Comparison of ENCODE assay signal across 29 cellular contexts in the genomic region with DNA sequence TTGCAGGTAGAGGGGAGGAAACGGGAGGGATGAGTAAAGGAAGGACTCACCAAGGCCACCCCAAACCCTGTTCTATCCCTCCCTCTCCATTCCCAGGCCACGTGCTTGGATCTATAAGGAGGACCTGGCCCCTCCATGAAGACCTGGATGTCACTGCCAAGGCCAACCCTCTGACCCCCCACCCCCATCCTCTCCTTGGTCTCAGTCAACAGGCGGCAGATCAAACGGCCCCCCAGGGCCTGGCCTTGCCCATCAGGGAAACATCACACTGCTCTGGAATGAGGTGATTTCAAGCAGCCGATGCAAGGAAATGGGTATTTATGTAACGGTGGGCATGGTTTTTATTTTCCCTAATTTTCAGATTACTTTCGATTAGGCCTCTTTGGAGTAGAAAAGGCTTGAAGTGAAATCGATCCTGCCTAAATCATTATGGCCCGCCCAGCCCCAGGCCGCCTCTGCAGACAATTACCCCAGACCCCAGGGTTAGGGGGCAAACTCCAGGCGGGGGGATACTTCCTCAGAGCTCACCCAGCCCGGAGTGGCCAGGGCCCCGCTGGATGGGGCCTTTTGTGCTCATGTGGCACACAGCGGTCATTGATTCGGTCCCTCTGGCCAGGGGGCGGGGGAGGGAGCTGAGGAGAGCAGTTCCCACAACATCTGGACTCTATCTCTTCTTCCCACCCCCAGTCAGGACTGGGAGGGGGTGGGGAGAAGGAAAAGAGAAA.
"Had no signal": no experiment of that assay in that cellular context is flagged by ENCODE, and none has a peak within 500 bp of the region (broad histone marks: within the 10 kb centered on the region; RNA-seq: fewer than 3 reads in every experiment).

No MANE protein-coding gene starts in this region.

- H3K27ac ChIP-seq: epithelial cell of prostate, left lung, neutrophil, ovary, psoas muscle, testis, transverse colon had no signal

- H3K4me3 Mint-ChIP-seq: activated CD4-positive, alpha-beta T cell treated with anti-CD3 and anti-CD28 coated beads, Interleukin-2, amount 10 ng/mL, durations not matched to agents 7 days and 5 days; activated CD8-positive, alpha-beta T cell treated with anti-CD3 and anti-CD28 coated beads for 36 hours; activated naive CD4-positive, alpha-beta T cell treated with anti-CD3 and anti-CD28 coated beads, Interleukin-2, amount 50 U/mL, for 24 hours; activated naive CD8-positive, alpha-beta T cell treated with anti-CD3 and anti-CD28 coated beads, Interleukin-2, amount 50 U/mL, for 24 hours; activated T-helper 1 cell treated with anti-CD3 and anti-CD28 coated beads, Interleukin-12 subunit alpha, Interleukin-12 subunit beta, Interleukin-2, Interleukin-4 antibody, amounts not matched to agents 30 ng/mL and 10 ng/mL and 1 ng/mL, durations not matched to agents 14 hours and 24 hours and 36 hours; nephron; WTC11 had no signal

- H3K9me3 Mint-ChIP-seq: activated T-helper 1 cell treated with anti-CD3 and anti-CD28 coated beads, Interleukin-12 subunit alpha, Interleukin-12 subunit beta, Interleukin-2, Interleukin-4 antibody, amounts not matched to agents 30 ng/mL and 10 ng/mL and 1 ng/mL, durations not matched to agents 14 hours and 24 hours and 36 hours had no signal

- H3K9me3 ChIP-seq: mucosa of descending colon, neutrophil, ovary, testis, transverse colon had no signal

- H3K4me1 ChIP-seq: left lung, psoas muscle, testis, transverse colon had no signal

- H3K27ac Mint-ChIP-seq: activated CD4-positive, alpha-beta T cell treated with anti-CD3 and anti-CD28 coated beads, Interleukin-2, amount 10 ng/mL, durations not matched to agents 7 days and 5 days; activated CD8-positive, alpha-beta T cell treated with anti-CD3 and anti-CD28 coated beads for 36 hours; activated naive CD4-positive, alpha-beta T cell treated with anti-CD3 and anti-CD28 coated beads, Interleukin-2, amount 50 U/mL, for 24 hours; activated naive CD8-positive, alpha-beta T cell treated with anti-CD3 and anti-CD28 coated beads, Interleukin-2, amount 50 U/mL, for 24 hours; activated T-helper 1 cell treated with anti-CD3 and anti-CD28 coated beads, Interleukin-12 subunit alpha, Interleukin-12 subunit beta, Interleukin-2, Interleukin-4 antibody, amounts not matched to agents 30 ng/mL and 10 ng/mL and 1 ng/mL, durations not matched to agents 14 hours and 24 hours and 36 hours; nephron; WTC11 had no signal

- H3K36me3 ChIP-seq: left lung, neutrophil, ovary, transverse colon had no signal

- H3K4me1 Mint-ChIP-seq: activated CD4-positive, alpha-beta T cell treated with anti-CD3 and anti-CD28 coated beads, Interleukin-2, amount 10 ng/mL, durations not matched to agents 7 days and 5 days; activated naive CD4-positive, alpha-beta T cell treated with anti-CD3 and anti-CD28 coated beads, Interleukin-2, amount 50 U/mL, for 24 hours; activated naive CD8-positive, alpha-beta T cell treated with anti-CD3 and anti-CD28 coated beads, Interleukin-2, amount 50 U/mL, for 24 hours; nephron; WTC11 had no signal

- DNase-seq: activated CD4-positive, alpha-beta T cell treated with anti-CD3 and anti-CD28 coated beads for 1 hour; activated CD4-positive, alpha-beta T cell treated with anti-CD3 and anti-CD28 coated beads, Interleukin-2, amount 10 ng/mL, durations not matched to agents 7 days and 5 days; activated CD8-positive, alpha-beta T cell treated with anti-CD3 and anti-CD28 coated beads for 36 hours; activated gamma-delta T cell; activated naive CD8-positive, alpha-beta T cell treated with anti-CD3 and anti-CD28 coated beads, Interleukin-2, amount 50 U/mL, for 24 hours; activated T-cell treated with anti-CD3 and anti-CD28 coated beads, Interleukin-2, amount 50 U/mL, for 1 hour; amygdala; central memory CD4-positive, alpha-beta T cell; effector CD8-positive, alpha-beta T cell; left lung; mesendoderm; mucosa of descending colon; ovary; psoas muscle; stimulated activated CD4-positive, alpha-beta T cell treated with anti-CD3 and anti-CD28 coated beads, Interleukin-15, amount 100 ng/mL, for 24 hours; stimulated activated CD4-positive, alpha-beta T cell treated with anti-CD3 and anti-CD28 coated beads, Interleukin-2, amount 100 ng/mL, for 24 hours; stimulated activated naive CD4-positive, alpha-beta T cell; T-helper 2 cell; testis; transverse colon had no signal

- H3K4me3 ChIP-seq: left lung, lung, mucosa of descending colon, ovary, psoas muscle, smooth muscle cell, testis, transverse colon had no signal

- ATAC-seq: activated CD8-positive, alpha-beta T cell treated with anti-CD3 and anti-CD28 coated beads for 36 hours; activated naive CD8-positive, alpha-beta T cell treated with anti-CD3 and anti-CD28 coated beads, Interleukin-2, amount 50 U/mL, for 24 hours; left lung; mucosa of descending colon; psoas muscle; SK-N-SH treated with all-trans-retinoic acid at 6 μM for 48 hours; WTC11 had no signal

- H3K27me3 ChIP-seq: left lung, ovary, testis, transverse colon had no signal
